In the genomic region with DNA sequence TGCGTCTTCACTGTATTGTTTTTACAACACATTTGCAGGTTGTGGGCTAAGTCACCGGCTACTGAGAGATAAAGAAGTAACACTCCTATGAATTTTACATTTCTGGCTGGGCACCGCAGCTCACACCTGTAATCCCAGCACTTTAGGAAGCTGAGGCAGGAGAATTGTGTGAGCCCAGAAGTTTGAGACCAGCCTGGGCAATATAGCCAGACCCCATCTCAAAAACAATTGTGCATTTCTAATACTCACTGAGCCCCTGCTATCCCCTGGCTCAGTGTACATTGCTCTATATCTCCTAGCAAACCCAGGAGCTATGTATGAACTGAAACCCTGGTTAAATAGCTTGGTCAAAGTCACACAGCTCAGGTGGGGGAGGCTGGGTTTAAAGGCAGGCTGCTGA, we compare ENCODE assay signal across 1 cellular context.
TF ChIP-seq lines count a peak whose summit lies in the region.

No MANE protein-coding gene starts in this region.

TF ChIP-seq in GM23338, 12 proteins besides CTCF, POLR2A, EP300 and RAD21 (continued from another document):
- TF ChIP-seq, protein P1, sequence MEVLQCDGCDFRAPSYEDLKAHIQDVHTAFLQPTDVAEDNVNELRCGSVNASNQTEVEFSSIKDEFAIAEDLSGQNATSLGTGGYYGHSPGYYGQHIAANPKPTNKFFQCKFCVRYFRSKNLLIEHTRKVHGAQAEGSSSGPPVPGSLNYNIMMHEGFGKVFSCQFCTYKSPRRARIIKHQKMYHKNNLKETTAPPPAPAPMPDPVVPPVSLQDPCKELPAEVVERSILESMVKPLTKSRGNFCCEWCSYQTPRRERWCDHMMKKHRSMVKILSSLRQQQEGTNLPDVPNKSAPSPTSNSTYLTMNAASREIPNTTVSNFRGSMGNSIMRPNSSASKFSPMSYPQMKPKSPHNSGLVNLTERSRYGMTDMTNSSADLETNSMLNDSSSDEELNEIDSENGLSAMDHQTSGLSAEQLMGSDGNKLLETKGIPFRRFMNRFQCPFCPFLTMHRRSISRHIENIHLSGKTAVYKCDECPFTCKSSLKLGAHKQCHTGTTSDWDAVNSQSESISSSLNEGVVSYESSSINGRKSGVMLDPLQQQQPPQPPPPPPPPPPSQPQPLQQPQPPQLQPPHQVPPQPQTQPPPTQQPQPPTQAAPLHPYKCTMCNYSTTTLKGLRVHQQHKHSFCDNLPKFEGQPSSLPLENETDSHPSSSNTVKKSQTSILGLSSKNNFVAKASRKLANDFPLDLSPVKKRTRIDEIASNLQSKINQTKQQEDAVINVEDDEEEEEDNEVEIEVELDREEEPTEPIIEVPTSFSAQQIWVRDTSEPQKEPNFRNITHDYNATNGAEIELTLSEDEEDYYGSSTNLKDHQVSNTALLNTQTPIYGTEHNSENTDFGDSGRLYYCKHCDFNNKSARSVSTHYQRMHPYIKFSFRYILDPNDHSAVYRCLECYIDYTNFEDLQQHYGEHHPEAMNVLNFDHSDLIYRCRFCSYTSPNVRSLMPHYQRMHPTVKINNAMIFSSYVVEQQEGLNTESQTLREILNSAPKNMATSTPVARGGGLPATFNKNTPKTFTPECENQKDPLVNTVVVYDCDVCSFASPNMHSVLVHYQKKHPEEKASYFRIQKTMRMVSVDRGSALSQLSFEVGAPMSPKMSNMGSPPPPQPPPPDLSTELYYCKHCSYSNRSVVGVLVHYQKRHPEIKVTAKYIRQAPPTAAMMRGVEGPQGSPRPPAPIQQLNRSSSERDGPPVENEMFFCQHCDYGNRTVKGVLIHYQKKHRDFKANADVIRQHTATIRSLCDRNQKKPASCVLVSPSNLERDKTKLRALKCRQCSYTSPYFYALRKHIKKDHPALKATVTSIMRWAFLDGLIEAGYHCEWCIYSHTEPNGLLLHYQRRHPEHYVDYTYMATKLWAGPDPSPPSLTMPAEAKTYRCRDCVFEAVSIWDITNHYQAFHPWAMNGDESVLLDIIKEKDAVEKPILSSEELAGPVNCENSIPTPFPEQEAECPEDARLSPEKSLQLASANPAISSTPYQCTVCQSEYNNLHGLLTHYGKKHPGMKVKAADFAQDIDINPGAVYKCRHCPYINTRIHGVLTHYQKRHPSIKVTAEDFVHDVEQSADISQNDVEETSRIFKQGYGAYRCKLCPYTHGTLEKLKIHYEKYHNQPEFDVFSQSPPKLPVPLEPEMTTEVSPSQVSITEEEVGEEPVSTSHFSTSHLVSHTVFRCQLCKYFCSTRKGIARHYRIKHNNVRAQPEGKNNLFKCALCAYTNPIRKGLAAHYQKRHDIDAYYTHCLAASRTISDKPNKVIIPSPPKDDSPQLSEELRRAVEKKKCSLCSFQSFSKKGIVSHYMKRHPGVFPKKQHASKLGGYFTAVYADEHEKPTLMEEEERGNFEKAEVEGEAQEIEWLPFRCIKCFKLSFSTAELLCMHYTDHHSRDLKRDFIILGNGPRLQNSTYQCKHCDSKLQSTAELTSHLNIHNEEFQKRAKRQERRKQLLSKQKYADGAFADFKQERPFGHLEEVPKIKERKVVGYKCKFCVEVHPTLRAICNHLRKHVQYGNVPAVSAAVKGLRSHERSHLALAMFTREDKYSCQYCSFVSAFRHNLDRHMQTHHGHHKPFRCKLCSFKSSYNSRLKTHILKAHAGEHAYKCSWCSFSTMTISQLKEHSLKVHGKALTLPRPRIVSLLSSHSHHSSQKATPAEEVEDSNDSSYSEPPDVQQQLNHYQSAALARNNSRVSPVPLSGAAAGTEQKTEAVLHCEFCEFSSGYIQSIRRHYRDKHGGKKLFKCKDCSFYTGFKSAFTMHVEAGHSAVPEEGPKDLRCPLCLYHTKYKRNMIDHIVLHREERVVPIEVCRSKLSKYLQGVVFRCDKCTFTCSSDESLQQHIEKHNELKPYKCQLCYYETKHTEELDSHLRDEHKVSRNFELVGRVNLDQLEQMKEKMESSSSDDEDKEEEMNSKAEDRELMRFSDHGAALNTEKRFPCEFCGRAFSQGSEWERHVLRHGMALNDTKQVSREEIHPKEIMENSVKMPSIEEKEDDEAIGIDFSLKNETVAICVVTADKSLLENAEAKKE (CRISPR knock-in tag; IDR thresholded peaks at IDR 0.05), result no peak
